18 cellular contexts compared by ENCODE assay signal in genomic region chr11:80505771-80506170, GRCh38.
"Had no signal": no experiment of that assay in that cellular context is flagged by ENCODE, and none has a peak within 500 bp of the region (broad histone marks: within the 10 kb centered on the region; RNA-seq: fewer than 3 reads in every experiment).

No MANE protein-coding gene starts in this region.

- H3K9me3 ChIP-seq: thoracic aorta had no signal

- H3K4me3 ChIP-seq: dorsolateral prefrontal cortex, lung, thoracic aorta, upper lobe of left lung had no signal

- DNase-seq: activated CD4-positive, alpha-beta T cell treated with anti-CD3 and anti-CD28 coated beads, Interleukin-2, amount 10 ng/mL, durations not matched to agents 7 days and 5 days; activated CD8-positive, alpha-beta T cell treated with anti-CD3 and anti-CD28 coated beads, Interleukin-2, amount 10 ng/mL, durations not matched to agents 7 days and 5 days; activated naive CD4-positive, alpha-beta T cell treated with anti-CD3 and anti-CD28 coated beads for 36 hours; activated T-cell treated with anti-CD3 and anti-CD28 coated beads, Interleukin-2, amount 50 U/mL, for 4 hours; caudate nucleus; dorsolateral prefrontal cortex; kidney; nucleus accumbens; stimulated activated CD4-positive, alpha-beta T cell treated with anti-CD3 and anti-CD28 coated beads, Interleukin-4, amount 100 ng/mL, for 4 hours; stimulated activated naive B cell treated with anti-CD40 and anti-IgM and Interleukin-4, amounts not matched to agents 10 μg/mL and 1 μg/mL and 100 μg/mL, for 72 hours; T-helper 9 cell; upper lobe of left lung had no signal

- H3K27me3 ChIP-seq: upper lobe of left lung had no signal

- ATAC-seq: activated CD4-positive, CD25-positive, alpha-beta regulatory T cell treated with anti-CD3 and anti-CD28 coated beads, Interleukin-2, amount 50 U/mL, for 24 hours; activated CD8-positive, alpha-beta T cell treated with anti-CD3 and anti-CD28 coated beads, Interleukin-2, amount 10 ng/mL, durations not matched to agents 7 days and 5 days; activated T-cell treated with anti-CD3 and anti-CD28 coated beads, Interleukin-2, amount 50 U/mL, for 4 hours; left lobe of liver; natural killer cell treated with Interleukin-12 subunit alpha and Interleukin-12 subunit beta and Interleukin-15 and Interleukin-18, amount 100 ng/mL, for 72 hours; sciatic nerve; stimulated activated naive B cell treated with anti-CD40 and anti-IgM and Interleukin-4, amounts not matched to agents 10 μg/mL and 1 μg/mL and 100 μg/mL, for 72 hours had no signal

- H3K27ac ChIP-seq: dorsolateral prefrontal cortex, thoracic aorta, upper lobe of left lung had no signal

- H3K36me3 ChIP-seq: thoracic aorta, upper lobe of left lung had no signal

- H3K4me1 ChIP-seq: upper lobe of left lung had no signal
